In the genomic region with DNA sequence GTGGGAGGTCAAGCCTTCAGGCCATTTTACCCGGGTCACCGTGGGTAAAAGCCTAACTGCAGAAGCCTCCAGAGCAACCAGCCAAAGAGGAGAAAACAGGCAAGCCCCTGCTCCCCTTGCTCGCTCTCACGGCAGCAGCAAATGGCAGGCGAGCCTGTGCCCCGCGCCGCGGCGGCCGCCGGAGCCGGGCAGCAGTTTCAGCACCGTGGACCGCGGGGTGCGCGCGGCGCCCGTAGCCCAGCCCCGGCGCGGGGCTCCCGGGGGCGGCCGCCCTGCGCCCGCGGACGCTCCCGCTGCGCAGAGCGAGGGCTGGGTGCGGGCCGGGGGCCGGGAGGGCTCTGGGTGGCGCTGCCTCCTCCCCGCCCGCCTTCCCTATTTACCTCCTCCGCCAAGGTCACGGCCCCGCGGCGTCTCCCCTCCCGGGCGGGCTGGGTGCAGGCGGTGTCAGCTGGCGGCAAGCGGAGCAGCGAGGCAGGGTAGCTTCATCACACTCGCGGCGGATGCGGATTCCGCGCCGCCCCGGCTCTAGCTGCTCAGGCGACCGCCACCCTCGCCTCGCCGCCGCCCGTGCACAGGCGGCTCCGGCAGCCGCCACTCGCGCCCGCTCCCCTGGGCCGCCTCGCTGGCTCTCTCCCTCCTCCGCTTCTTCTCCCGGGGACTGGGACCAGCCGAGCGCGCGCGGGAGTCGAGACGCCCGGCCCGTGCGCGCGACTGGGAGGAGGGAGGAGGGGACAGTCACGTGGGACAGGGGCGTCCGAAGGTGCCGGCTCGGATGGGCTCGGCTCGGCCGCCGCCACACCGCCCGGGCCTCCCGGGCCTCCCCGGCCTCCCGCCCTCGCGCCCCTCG, we compare ENCODE assay signal across 8 cellular contexts. TPM values are rescaled to one million over a fixed set of nuclear protein-coding genes. Genes with fewer than 3 reads are reported as not detected.
DNase-seq lines count a peak whose midpoint lies in the region; ATAC-seq lines count a peak whose summit lies in the region.

TSS of gene RGS7 (minus strand) at position 687 of the 847 bp plus-strand sequence.

- no peaks in the 10 kb centered on the region for H3K27me3 ChIP-seq in right cardiac atrium (ENCODE audit: control insufficient read depth, insufficient read depth)

- peak; percentile 59 for ATAC-seq in HG02884 (IDR thresholded peaks at IDR 0.05; ENCODE audit: unreplicated experiment)
- ATAC-seq in right cardiac atrium, result peak; percentile 79 to 94

- intact Hi-C loops in right cardiac atrium (cut with DNase I), result no loop called here
- intact Hi-C loops in posterior cingulate gyrus (cut with DNase I), result no loop called here

- peak within 1 kb of the TSS; percentile 42 for H3K4me3 ChIP-seq in right cardiac atrium (ENCODE audit: low read length)

- H3K4me1 ChIP-seq in right cardiac atrium (ENCODE audit: control insufficient read depth, insufficient read depth, low read length), result no peaks in the 10 kb centered on the region

- WGBS in right cardiac atrium, result under 1% methylated on average over 105 of the region's 105 CpGs

- H3K9me3 ChIP-seq in right cardiac atrium (ENCODE audit: control insufficient read depth, low read length), result no peaks in the 10 kb centered on the region

- DNase-seq in stimulated activated CD4-positive, alpha-beta T cell treated with anti-CD3 and anti-CD28 coated beads, Interleukin-1b, Interleukin-23, amount 100 ng/mL, for 48 hours, result peak; percentile 11
- DNase-seq in stimulated activated CD4-positive, alpha-beta T cell treated with anti-CD3 and anti-CD28 coated beads, Interleukin-12 subunit alpha, Interleukin-12 subunit beta, amount 100 ng/mL, for 4 hours, result no peak
- DNase-seq in NCI-H2171 (lab: John Stamatoyannopoulos, UW) (peak; percentile 17), right cardiac atrium (peak; percentile 38 to 63 (median 62)), posterior cingulate gyrus (peak; percentile 54 to 95 (median 76)), NOMO-1 treated with DMSO at 0.1 percent for 48 hours (lab: John Stamatoyannopoulos, UW; ENCODE audit: unreplicated experiment) (no peak)

- H3K27ac ChIP-seq in angular gyrus (ENCODE audit: low read depth, low read length) (peak within 1 kb of the TSS; percentile 55), right cardiac atrium (ENCODE audit: low read length) (no peak within 1 kb of the TSS)

RNA-seq across cellular contexts. Expression of gene RGS7, which starts in this region (rescaled TPM):
- not detected for total RNA-seq in right cardiac atrium
- polyA plus RNA-seq in right cardiac atrium, result 0.02 TPM

Comparison
In these comparisons a context has a peak if more than half of its experiments do, and no peak if none do; other contexts are left out.
1. DNase-seq: peak in stimulated activated CD4-positive, alpha-beta T cell treated with anti-CD3 and anti-CD28 coated beads, Interleukin-1b, Interleukin-23, amount 100 ng/mL, for 48 hours (single experiment), NCI-H2171 (single experiment) and posterior cingulate gyrus (10 of 10); none in stimulated activated CD4-positive, alpha-beta T cell treated with anti-CD3 and anti-CD28 coated beads, Interleukin-12 subunit alpha, Interleukin-12 subunit beta, amount 100 ng/mL, for 4 hours (single experiment) and NOMO-1 treated with DMSO at 0.1 percent for 48 hours (single experiment).
2. Peak in DNase-seq, ATAC-seq and H3K4me3 ChIP-seq in right cardiac atrium; RNA of the gene not detected or under 1 TPM.